In genomic region chr20:62776692-62777527, GRCh38 we compare ENCODE assay signal across 8 cellular contexts. TPM values are rescaled to one million over a fixed set of nuclear protein-coding genes. Genes with fewer than 3 reads are reported as not detected.
DNase-seq lines count a peak whose midpoint lies in the region; ATAC-seq and TF ChIP-seq lines count a peak whose summit lies in the region.

No MANE protein-coding gene starts in this region.

- H3K4me3 ChIP-seq in GM23338, result no peak overlapping the region

- H3K4me1 ChIP-seq in GM23338 (ENCODE audit: insufficient read depth), result no peaks in the 10 kb centered on the region; the same call in 1 of the 2 replicates

- DNase-seq in A172 (ENCODE audit: low spot score) (peak; percentile 87), GM23338 (ENCODE audit: low spot score) (peak; percentile 67), SK-MEL-5 (ENCODE audit: low read depth, low spot score) (peak; percentile 57), neural crest cell (ENCODE audit: low read depth, low spot score) (no peak), NCI-H1092 treated with DMSO at 0.1 percent for 48 hours (lab: John Stamatoyannopoulos, UW) (no peak), dedifferentiated amniotic fluid mesenchymal stem cell (ENCODE audit: extremely low spot score) (no peak)
- DNase-seq in activated naive CD4-positive, alpha-beta T cell treated with anti-CD3 and anti-CD28 coated beads, Interleukin-2, amount 50 U/mL, for 16 hours, result peak; percentile 56

- TF ChIP-seq CTCF in GM23338 (conservative IDR thresholded peaks at IDR 0.05; ENCODE audit: low read depth in 2 of 2) (no peak), neural crest cell (conservative IDR thresholded peaks at IDR 0.05) (no peak)

- H3K4me1 Mint-ChIP-seq in GM23338 (peaks cover 20% of the 10 kb centered on the region), neural crest cell (peaks cover 24% of the 10 kb centered on the region)

- H3K36me3 ChIP-seq in GM23338 (ENCODE audit: insufficient read depth), result no peaks in the 10 kb centered on the region

- no peak overlapping the region for H2AFZ ChIP-seq in GM23338

- H3K27ac Mint-ChIP-seq in GM23338 (no peak overlapping the region), neural crest cell (ENCODE audit: unreplicated experiment) (peak overlapping the region; percentile 75)

- H3K9me3 Mint-ChIP-seq in GM23338 (no peaks in the 10 kb centered on the region), neural crest cell (no peaks in the 10 kb centered on the region)

- in situ Hi-C loops in SK-MEL-5 (cut with HindIII; ENCODE audit: low pct_unique_long_range_greater_than_20kb, low sequenced_read_pairs), result no loop called here

- H3K27me3 Mint-ChIP-seq in GM23338 (ENCODE audit: insufficient read depth, low read depth, poor library complexity) (peaks cover 6% of the 10 kb centered on the region), neural crest cell (ENCODE audit: low read depth) (peaks cover 5% of the 10 kb centered on the region)

- H4K20me1 ChIP-seq in GM23338 (replicated peaks; ENCODE audit: insufficient read depth), result no peaks in the 10 kb centered on the region

- ATAC-seq in GM23338 (peak; percentile 41), HG02852 (IDR thresholded peaks at IDR 0.05; ENCODE audit: unreplicated experiment) (no peak)

- H3K4me3 Mint-ChIP-seq in GM23338, result peak overlapping the region; percentile 37; the same call in 2 of the 3 replicates
- no peak overlapping the region for H3K4me3 Mint-ChIP-seq in neural crest cell

- no peaks in the 10 kb centered on the region for H3K79me2 ChIP-seq in GM23338 (replicated peaks; ENCODE audit: insufficient read depth)

- no peaks in the 10 kb centered on the region for H3F3A ChIP-seq in GM23338 (replicated peaks; ENCODE audit: low read depth)

- no peaks in the 10 kb centered on the region for H3K27me3 ChIP-seq in GM23338 (ENCODE audit: insufficient read depth)

- no peak overlapping the region for H3K27ac ChIP-seq in GM23338 (ENCODE audit: low read depth)

- H3K4me2 ChIP-seq in GM23338, result no peak overlapping the region; the same call in 1 of the 2 replicates

- H3K36me3 Mint-ChIP-seq in GM23338 (ENCODE audit: low read depth) (no peaks in the 10 kb centered on the region), neural crest cell (ENCODE audit: low read depth) (no peaks in the 10 kb centered on the region)

- H3K9me2 ChIP-seq in GM23338 (ENCODE audit: insufficient read depth), result no peaks in the 10 kb centered on the region

TF ChIP-seq in GM23338, 12 proteins besides CTCF, POLR2A, EP300 and RAD21:
- TF ChIP-seq ZNF462 (CRISPR knock-in tag; IDR thresholded peaks at IDR 0.05) (no peak), POLR2AphosphoS5 (IDR thresholded peaks at IDR 0.05; ENCODE audit: low read depth) (peak; percentile 63)

RNA-seq across cellular contexts. Expression of gene MRGBP, which starts 19.4 kb away (rescaled TPM):
- 60.5 and 63.2 TPM in 2 replicates for total RNA-seq in A172 (2014; rRNA removed; shearing (Covaris generic))
- 24.3 and 26.0 TPM in 2 replicates for total RNA-seq in GM23338 (2014; rRNA removed; shearing (Covaris generic))
- 19.7 and 20.9 TPM in 2 replicates for polyA plus RNA-seq in GM23338 (2016; fragmentation: Nextera tagmentation; extraction: Ambion mirVana)
- total RNA-seq in SK-MEL-5 (2014; rRNA removed; shearing (Covaris generic)), result 28.3 and 31.7 TPM in 2 replicates
- 24.4 and 25.7 TPM in 2 replicates for polyA plus RNA-seq in SK-MEL-5 (2015; cell fraction: cytosol; rRNA removed)
- polyA plus RNA-seq in SK-MEL-5 (2015; cell fraction: nucleus; rRNA removed), result 28.1 and 30.5 TPM in 2 replicates
- 19.4 and 22.2 TPM in 2 replicates for total RNA-seq in neural crest cell

RNA-seq across cellular contexts. Expression of gene OGFR, which starts 27.7 kb away (rescaled TPM):
- total RNA-seq in A172 (2014; rRNA removed; shearing (Covaris generic)), result 66.0 and 90.7 TPM in 2 replicates
- total RNA-seq in GM23338 (2014; rRNA removed; shearing (Covaris generic)), result 48.8 and 50.6 TPM in 2 replicates
- 9.6 and 12.3 TPM in 2 replicates for polyA plus RNA-seq in GM23338 (2016; fragmentation: Nextera tagmentation; extraction: Ambion mirVana)
- 58.3 and 65.2 TPM in 2 replicates for total RNA-seq in SK-MEL-5 (2014; rRNA removed; shearing (Covaris generic))
- 71.9 and 83.7 TPM in 2 replicates for polyA plus RNA-seq in SK-MEL-5 (2015; cell fraction: cytosol; rRNA removed)
- 35.7 and 56.7 TPM in 2 replicates for polyA plus RNA-seq in SK-MEL-5 (2015; cell fraction: nucleus; rRNA removed)
- total RNA-seq in neural crest cell, result 36.7 and 38.5 TPM in 2 replicates

RNA-seq across cellular contexts. Expression of gene COL9A3, which starts 39.9 kb away (rescaled TPM):
- 1.9 and 2.8 TPM in 2 replicates for total RNA-seq in A172 (2014; rRNA removed; shearing (Covaris generic))
- total RNA-seq in GM23338 (2014; rRNA removed; shearing (Covaris generic)), result 110 and 113 TPM in 2 replicates
- 74.9 and 79.4 TPM in 2 replicates for polyA plus RNA-seq in GM23338 (2016; fragmentation: Nextera tagmentation; extraction: Ambion mirVana)
- total RNA-seq in SK-MEL-5 (2014; rRNA removed; shearing (Covaris generic)), result 8.6 and 11.0 TPM in 2 replicates
- polyA plus RNA-seq in SK-MEL-5 (2015; cell fraction: cytosol; rRNA removed), result 32.5 and 39.8 TPM in 2 replicates
- polyA plus RNA-seq in SK-MEL-5 (2015; cell fraction: nucleus; rRNA removed), result 45.5 and 63.8 TPM in 2 replicates
- 3.8 and 4.6 TPM in 2 replicates for total RNA-seq in neural crest cell

Comparison
In these comparisons a context has a peak if more than half of its experiments do, and no peak if none do; other contexts are left out.
1. DNase-seq: peak in A172 (single experiment), GM23338 (single experiment), SK-MEL-5 (single experiment) and activated naive CD4-positive, alpha-beta T cell treated with anti-CD3 and anti-CD28 coated beads, Interleukin-2, amount 50 U/mL, for 16 hours (single experiment); none in neural crest cell (single experiment), NCI-H1092 treated with DMSO at 0.1 percent for 48 hours (single experiment) and dedifferentiated amniotic fluid mesenchymal stem cell (single experiment).